Comparison of ENCODE assay signal across 8 cellular contexts in genomic region chr3:39000008-39000450, GRCh38. TPM values are rescaled to one million over a fixed set of nuclear protein-coding genes. Genes with fewer than 3 reads are reported as not detected.
A peak's percentile ranks its signal among the peaks of the same experiment; 100 is the strongest.
DNase-seq lines count a peak whose midpoint lies in the region; ATAC-seq and TF ChIP-seq lines count a peak whose summit lies in the region.

No MANE protein-coding gene starts in this region.

- TF ChIP-seq CTCF in OCI-LY1 (IDR thresholded peaks at IDR 0.05; ENCODE audit: low read length): peak; percentile 99
- TF ChIP-seq CTCF in chondrocyte (IDR thresholded peaks at IDR 0.05): peak; percentile 97

- H3K4me3 ChIP-seq in OCI-LY1 (ENCODE audit: low read depth, low read length, poor library complexity, severe bottlenecking): no peak overlapping the region

- peaks cover 3% of the 10 kb centered on the region for H3K4me1 Mint-ChIP-seq in chondrocyte (ENCODE audit: low read depth)

- no peaks in the 10 kb centered on the region for H3K9me3 ChIP-seq in OCI-LY1 (ENCODE audit: low read length)

- no peak overlapping the region for H3K4me2 ChIP-seq in OCI-LY1 (ENCODE audit: low read length)

- peak; percentile 69 for ATAC-seq in GM19463 (IDR thresholded peaks at IDR 0.05; ENCODE audit: unreplicated experiment)

- TF ChIP-seq EP300 in Ishikawa (IDR thresholded peaks at IDR 0.05; ENCODE audit: borderline replicate concordance): no peak

- no peaks in the 10 kb centered on the region for H4K20me1 ChIP-seq in OCI-LY1 (ENCODE audit: insufficient read depth, low read length)

- peak; percentile 70 for TF ChIP-seq RAD21 in Ishikawa (IDR thresholded peaks at IDR 0.05; ENCODE audit: low read depth)

- no peaks in the 10 kb centered on the region for H3K27me3 ChIP-seq in OCI-LY1 (ENCODE audit: insufficient read depth, low read length)

- H3K36me3 Mint-ChIP-seq in chondrocyte (ENCODE audit: low read depth): no peaks in the 10 kb centered on the region

- H3K4me3 Mint-ChIP-seq in chondrocyte (ENCODE audit: unreplicated experiment): no peak overlapping the region

- no peaks in the 10 kb centered on the region for H3K36me3 ChIP-seq in OCI-LY1 (ENCODE audit: insufficient read depth, low read length)

- no peaks in the 10 kb centered on the region for H3K9me3 Mint-ChIP-seq in chondrocyte (ENCODE audit: low read depth)

- no peak overlapping the region for H3K27ac Mint-ChIP-seq in chondrocyte (ENCODE audit: unreplicated experiment)

- H3F3A ChIP-seq in OCI-LY1 (ENCODE audit: insufficient read depth, low read length): no peaks in the 10 kb centered on the region

- no peak overlapping the region for H3K27ac ChIP-seq in OCI-LY1 (ENCODE audit: low read depth, low read length, poor library complexity, severe bottlenecking)

- H3K9me2 ChIP-seq in OCI-LY1 (ENCODE audit: low read depth, low read length): no peaks in the 10 kb centered on the region

- peaks cover 2% of the 10 kb centered on the region for H3K27me3 Mint-ChIP-seq in chondrocyte (ENCODE audit: low read depth)

- no peak overlapping the region for H3K9ac ChIP-seq in OCI-LY1 (ENCODE audit: low read length)

- no peaks in the 10 kb centered on the region for H3K79me2 ChIP-seq in OCI-LY1 (ENCODE audit: insufficient read depth, low read length)

- H3K4me1 ChIP-seq in OCI-LY1 (ENCODE audit: insufficient read depth, low read length, severe bottlenecking): no peaks in the 10 kb centered on the region

- DNase-seq in DMS114 treated with DMSO at 0.1 percent for 48 hours (lab: John Stamatoyannopoulos, UW; ENCODE audit: unreplicated experiment): peak; percentile 63
- no peak for DNase-seq in chondrocyte (ENCODE audit: low spot score)
- peak; percentile 74 for DNase-seq in medulla oblongata (ENCODE audit: extremely low spot score)
- no peak for DNase-seq in ureter (ENCODE audit: low spot score)
- no peak for DNase-seq in effector CD4-positive, alpha-beta T cell

- H2AFZ ChIP-seq in OCI-LY1 (ENCODE audit: low read length): no peak overlapping the region

TF ChIP-seq in Ishikawa, 13 proteins besides CTCF, POLR2A, EP300 and RAD21:
- no peak for TF ChIP-seq EGR1 (IDR thresholded peaks at IDR 0.05)
- no peak for TF ChIP-seq NFIC (IDR thresholded peaks at IDR 0.05)
- TF ChIP-seq CEBPB (IDR thresholded peaks at IDR 0.05): no peak
- no peak for TF ChIP-seq REST (IDR thresholded peaks at IDR 0.05; ENCODE audit: low read depth)

RNA-seq across cellular contexts. Expression of gene SCN11A, which starts 51.7 kb away (rescaled TPM):
- total RNA-seq in chondrocyte (0.07 TPM in 1 of 3 replicates, not detected in the others), ureter (34.5 TPM)

RNA-seq across cellular contexts. Expression of gene WDR48, which starts 51.8 kb away (rescaled TPM):
- total RNA-seq in chondrocyte (23.2 to 35.6 TPM (median 31.8 TPM) in 3 replicates), ureter (58.4 TPM)

Comparison
In these comparisons a context has a peak if more than half of its experiments do, and no peak if none do; other contexts are left out.
1. DNase-seq: peak in DMS114 treated with DMSO at 0.1 percent for 48 hours (single experiment) and medulla oblongata (single experiment); none in chondrocyte (single experiment), ureter (single experiment) and effector CD4-positive, alpha-beta T cell (single experiment).
2. RNA of gene SCN11A, which starts 51.7 kb away (total RNA-seq): 34.5 TPM in ureter (single experiment); 0.07 TPM in chondrocyte; every median in the first group is over 10 times any median in the second.